In the genomic region with DNA sequence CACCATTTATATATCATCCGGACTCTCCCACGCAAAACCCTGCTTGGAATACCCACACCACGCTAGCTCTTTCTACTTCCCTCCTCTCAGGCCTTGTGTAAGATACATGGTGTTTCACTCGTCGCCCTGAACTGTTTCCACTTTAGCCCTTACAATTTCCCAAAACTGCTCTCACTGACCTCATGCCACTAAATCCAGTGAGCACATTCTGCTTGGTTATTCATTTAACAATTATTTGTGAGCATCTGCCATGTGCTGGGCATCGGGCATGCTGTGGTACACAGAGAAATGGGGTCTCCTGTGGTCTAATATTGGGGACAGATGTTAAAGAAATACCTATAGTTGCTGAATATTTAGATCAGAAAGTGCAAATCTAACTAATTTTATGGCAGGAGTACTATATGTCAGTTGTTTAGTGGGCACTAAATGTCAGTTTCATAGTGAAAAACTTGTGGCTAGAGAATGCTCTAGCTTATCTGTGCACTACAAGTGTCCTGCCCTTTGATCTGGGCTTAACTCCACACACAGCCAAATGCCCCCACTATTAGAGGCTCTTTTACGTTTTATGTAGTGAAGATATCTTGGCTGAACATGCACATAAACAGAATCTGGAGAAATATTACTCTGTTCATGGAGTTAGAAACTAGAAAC, we compare ENCODE assay signal across 1 cellular context.
TF ChIP-seq lines count a peak whose summit lies in the region.

No MANE protein-coding gene starts in this region.

TF ChIP-seq in K562, 482 proteins besides CTCF, POLR2A, EP300 and RAD21:
- TF ChIP-seq ZC3H11A (IDR thresholded peaks at IDR 0.05; ENCODE audit: low read depth, low read length), result no peak
- TF ChIP-seq CBFA2T3 (IDR thresholded peaks at IDR 0.05), result 0 out of 2 replicates have a peak, but pooled peaks have one; percentile 4
